In the genomic region with DNA sequence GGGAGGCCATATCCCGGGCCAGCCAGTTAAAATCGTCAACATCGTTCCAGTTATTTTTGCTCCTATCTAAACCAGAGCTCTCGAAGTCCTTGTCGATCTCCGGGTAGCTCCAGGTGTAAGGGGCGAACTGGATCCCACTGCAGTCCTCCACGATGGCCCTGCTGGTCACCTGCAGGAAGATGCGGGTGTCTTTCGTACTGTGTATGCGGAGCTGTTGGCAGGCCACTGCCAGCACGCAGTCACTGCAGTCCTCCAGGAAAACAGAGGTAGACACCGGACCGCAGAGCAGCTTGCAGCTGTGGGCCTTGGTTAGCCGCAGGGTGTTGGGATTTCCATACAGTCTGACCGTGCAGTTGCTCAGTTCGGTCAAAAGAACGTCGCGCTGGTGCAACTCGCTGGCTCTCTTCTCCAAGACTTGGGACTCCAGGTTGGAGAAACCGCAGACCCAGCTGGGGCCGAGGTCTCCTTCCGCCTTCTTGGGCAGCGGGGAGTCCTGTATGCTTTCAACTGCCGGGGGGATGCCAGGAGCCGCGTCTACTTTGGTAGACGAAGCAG, we compare ENCODE assay signal across 8 cellular contexts. TPM values are rescaled to one million over a fixed set of nuclear protein-coding genes. Genes with fewer than 3 reads are reported as not detected.
DNase-seq lines count a peak whose midpoint lies in the region; ATAC-seq and TF ChIP-seq lines count a peak whose summit lies in the region.

No MANE protein-coding gene starts in this region.

- peak overlapping the region; percentile 92 for H3K23ac ChIP-seq in IMR-90 (ENCODE audit: low read depth, low read length)

- peaks cover 19% of the 10 kb centered on the region for H3K36me3 Mint-ChIP-seq in activated CD4-positive, alpha-beta memory T cell treated with anti-CD3 and anti-CD28 coated beads, Interleukin-2, amount 10 ng/mL, durations not matched to agents 7 days and 5 days (ENCODE audit: low read depth)
- H3K36me3 Mint-ChIP-seq in neural progenitor cell = peaks cover 2% of the 10 kb centered on the region

- in situ Hi-C loops in IMR-90 (cut with MboI; ENCODE audit: low sequenced_read_pairs) = no loop called here

- H3K4me3 ChIP-seq in IMR-90 (ENCODE audit: insufficient read depth, low read depth, low read length) (peak overlapping the region; percentile 68), neural progenitor cell (peak overlapping the region; percentile 95)

- CTCF ChIA-PET in IMR-90 (lab: Yijun Ruan, JAX) = interaction anchor here (2.4 kb wide), 1 partner anchor 19 kb away, joined by 6 read pairs; no protein-coding TSS in a partner anchor
- CTCF ChIA-PET in activated CD4-positive, alpha-beta memory T cell treated with anti-CD3 and anti-CD28 coated beads, Interleukin-2, amount 10 ng/mL, durations not matched to agents 7 days and 5 days (lab: Charles Lee) = interaction anchor here (0.7 to 2.8 kb wide), 10 partner anchors 15 to 398 kb away, joined by 3 to 20 read pairs (median 4); a partner anchor contains a TSS

- H3K27ac ChIP-seq in IMR-90 (ENCODE audit: insufficient read depth, low read length) (peak overlapping the region; percentile 88), neural progenitor cell (peak overlapping the region; percentile 34)

- peaks cover 40% of the 10 kb centered on the region for H3K79me2 ChIP-seq in neural progenitor cell (ENCODE audit: low read depth)

- peaks cover 12% of the 10 kb centered on the region; the same call in 1 of the 2 replicates for H3K9me1 ChIP-seq in IMR-90 (ENCODE audit: insufficient read depth, low read length)

- peak overlapping the region; percentile 83 for H2AK5ac ChIP-seq in IMR-90 (ENCODE audit: low read depth, low read length)

- H3K9ac ChIP-seq in IMR-90 (ENCODE audit: low read depth, low read length) = peak overlapping the region; percentile 88
- peak overlapping the region; percentile 86 for H3K9ac ChIP-seq in neural progenitor cell

- H4K20me1 ChIP-seq in IMR-90 (ENCODE audit: insufficient read depth, low read length) (peaks cover 18% of the 10 kb centered on the region), neural progenitor cell (ENCODE audit: low read depth) (peaks cover 15% of the 10 kb centered on the region)

- no peak for TF ChIP-seq CTCF in IMR-90 (conservative IDR thresholded peaks at IDR 0.05; ENCODE audit: low read depth, low read length)
- no peak for TF ChIP-seq CTCF in neural progenitor cell (IDR thresholded peaks at IDR 0.05)

- H4K91ac ChIP-seq in IMR-90 (ENCODE audit: insufficient read depth, low read depth, low read length) = peak overlapping the region; percentile 44

- WGBS in IMR-90 (ENCODE audit: extremely low coverage in 2 of 2, insufficient read length in 1 of 2), 2 experiments = 0% methylated on average over 8 of the region's 29 CpGs; no CpG with 5 or more reads in 1 of the 2 experiments

- no peak overlapping the region for H2BK120ac ChIP-seq in IMR-90 (ENCODE audit: low read depth, low read length)

- POLR2A ChIA-PET in IMR-90 (lab: Charles Lee; ENCODE audit: unreplicated experiment) = interaction anchor here (0.6 to 0.7 kb wide), 2 partner anchors 21 to 547 kb away, joined by 4 to 13 read pairs; no protein-coding TSS in a partner anchor
- POLR2A ChIA-PET in activated CD4-positive, alpha-beta memory T cell treated with anti-CD3 and anti-CD28 coated beads, Interleukin-2, amount 10 ng/mL, durations not matched to agents 7 days and 5 days (lab: Charles Lee) = interaction anchor here (0.5 to 15.5 kb wide), 36 partner anchors 8 to 884 kb away, joined by 3 to 658 read pairs (median 7); a partner anchor contains a TSS

- intact Hi-C loops in IMR-90 (cut with micrococcal nuclease) = no loop called here

- H3K36me3 ChIP-seq in IMR-90 (ENCODE audit: control insufficient read depth, insufficient read depth, low read length) = no peaks in the 10 kb centered on the region; the same call in 1 of the 2 replicates
- H3K36me3 ChIP-seq in neural progenitor cell = no peaks in the 10 kb centered on the region

- no peak overlapping the region for H2BK15ac ChIP-seq in IMR-90 (ENCODE audit: low read depth, low read length)

- no peaks in the 10 kb centered on the region for H3K9me3 Mint-ChIP-seq in activated CD4-positive, alpha-beta memory T cell treated with anti-CD3 and anti-CD28 coated beads, Interleukin-2, amount 10 ng/mL, durations not matched to agents 7 days and 5 days
- H3K9me3 Mint-ChIP-seq in neural progenitor cell = no peaks in the 10 kb centered on the region

- peak overlapping the region; percentile 96 for H3K4me3 Mint-ChIP-seq in activated CD4-positive, alpha-beta memory T cell treated with anti-CD3 and anti-CD28 coated beads, Interleukin-2, amount 10 ng/mL, durations not matched to agents 7 days and 5 days
- H3K4me3 Mint-ChIP-seq in neural progenitor cell = peak overlapping the region; percentile 100

- peak overlapping the region; percentile 93 for H2AK9ac ChIP-seq in IMR-90 (replicated peaks; ENCODE audit: low read depth, low read length, poor library complexity)

- no peak overlapping the region for H2BK20ac ChIP-seq in IMR-90 (ENCODE audit: low read depth, low read length)

- peaks cover 7 to 48% of the 10 kb centered on the region in 2 experiments for H3K79me1 ChIP-seq in IMR-90 (ENCODE audit: low read depth in 1 of 2, low read length in 2 of 2)

- peak overlapping the region in 1 of 2 experiments; percentile 38; a peak in 1 of 4 replicates for H4K8ac ChIP-seq in IMR-90 (ENCODE audit: low read depth in 2 of 2, low read length in 2 of 2)

- dilution Hi-C loops in IMR-90 (cut with HindIII; ENCODE audit: low sequenced_read_pairs, unreplicated experiment) = no loop called here

- no peaks in the 10 kb centered on the region for H3K9me3 ChIP-seq in IMR-90 (ENCODE audit: control insufficient read depth, insufficient read depth, low read length)
- no peaks in the 10 kb centered on the region for H3K9me3 ChIP-seq in neural progenitor cell (ENCODE audit: low read depth)

- H3K4me2 ChIP-seq in IMR-90 (ENCODE audit: low read depth, low read length) (peak overlapping the region; percentile 100), neural progenitor cell (peak overlapping the region; percentile 95)

- BruUV-seq in IMR-90 (replicated peaks; lab: Mats Ljungman, UMichigan) = no TSS peak

- peak overlapping the region; percentile 46 for H4K5ac ChIP-seq in IMR-90 (ENCODE audit: low read depth, low read length)

- H3K18ac ChIP-seq in IMR-90 (ENCODE audit: low read depth, low read length) = no peak overlapping the region

- H3K27me3 Mint-ChIP-seq in activated CD4-positive, alpha-beta memory T cell treated with anti-CD3 and anti-CD28 coated beads, Interleukin-2, amount 10 ng/mL, durations not matched to agents 7 days and 5 days = no peaks in the 10 kb centered on the region
- peaks cover 10% of the 10 kb centered on the region for H3K27me3 Mint-ChIP-seq in neural progenitor cell (ENCODE audit: insufficient read depth, low read depth)

- H3K56ac ChIP-seq in IMR-90 (ENCODE audit: extremely low read depth, insufficient read depth, low read length) = peak overlapping the region; percentile 81; the same call in 1 of the 2 replicates

- TF ChIP-seq RAD21 in IMR-90 (IDR thresholded peaks at IDR 0.05; ENCODE audit: low read length) = 0 out of 2 replicates have a peak, but pooled peaks have one; percentile 1

- peaks cover 11% of the 10 kb centered on the region for H3K4me1 ChIP-seq in IMR-90 (ENCODE audit: control insufficient read depth, insufficient read depth, low read length)
- peaks cover 15% of the 10 kb centered on the region for H3K4me1 ChIP-seq in neural progenitor cell

- H2AFZ ChIP-seq in IMR-90 (replicated peaks; ENCODE audit: low read length, poor library complexity) (peak overlapping the region; percentile 64), neural progenitor cell (replicated peaks) (peak overlapping the region; percentile 67)

- TF ChIP-seq POLR2A in IMR-90 (IDR thresholded peaks at IDR 0.05; ENCODE audit: low read depth, low read length) = no peak

- H3K4me1 Mint-ChIP-seq in activated CD4-positive, alpha-beta memory T cell treated with anti-CD3 and anti-CD28 coated beads, Interleukin-2, amount 10 ng/mL, durations not matched to agents 7 days and 5 days = peaks cover 34% of the 10 kb centered on the region
- peaks cover 25% of the 10 kb centered on the region for H3K4me1 Mint-ChIP-seq in neural progenitor cell

- peak overlapping the region; percentile 57 for H2BK5ac ChIP-seq in IMR-90 (ENCODE audit: low read depth, low read length, poor library complexity, severe bottlenecking)

- H3K27me3 ChIP-seq in IMR-90 (ENCODE audit: control insufficient read depth, insufficient read depth, low read length) (no peaks in the 10 kb centered on the region), neural progenitor cell (no peaks in the 10 kb centered on the region)

- ATAC-seq in IMR-90 (ENCODE audit: low read depth) (no peak), GM21390 (IDR thresholded peaks at IDR 0.05; ENCODE audit: unreplicated experiment) (no peak), HG03097 (IDR thresholded peaks at IDR 0.05; ENCODE audit: low FRiP score, unreplicated experiment) (no peak), HG02852 (IDR thresholded peaks at IDR 0.05; ENCODE audit: unreplicated experiment) (no peak)

- DNase-seq in Daoy (ENCODE audit: low read depth) (peak; percentile 41), IMR-90 (peak; percentile 23), fibroblast of gingiva (ENCODE audit: low read depth) (peak; percentile 12), neural progenitor cell (ENCODE audit: low spot score) (peak; percentile 44)
- DNase-seq in activated CD4-positive, alpha-beta memory T cell treated with anti-CD3 and anti-CD28 coated beads, Interleukin-2, amount 10 ng/mL, durations not matched to agents 7 days and 5 days = peak; percentile 42

- peaks cover 44% of the 10 kb centered on the region for H3F3A ChIP-seq in neural progenitor cell (ENCODE audit: low read depth)

- peak overlapping the region; percentile 100 for H3K27ac Mint-ChIP-seq in activated CD4-positive, alpha-beta memory T cell treated with anti-CD3 and anti-CD28 coated beads, Interleukin-2, amount 10 ng/mL, durations not matched to agents 7 days and 5 days
- no peak overlapping the region for H3K27ac Mint-ChIP-seq in neural progenitor cell

- peak overlapping the region; percentile 78 for H3K14ac ChIP-seq in IMR-90 (replicated peaks; ENCODE audit: low read depth, low read length)

- H3K4ac ChIP-seq in IMR-90 (ENCODE audit: low read depth, low read length) = peak overlapping the region; percentile 52

RNA-seq across cellular contexts. Expression of a gene that starts 0.7 kb away (rescaled TPM):
- total RNA-seq in Daoy (2014; rRNA removed; shearing (Covaris generic)) = 68.0 and 78.1 TPM in 2 replicates
- 32.6 and 33.9 TPM in 2 replicates for total RNA-seq in IMR-90 (2012; rRNA removed)
- 20.2 and 23.0 TPM in 2 replicates for polyA plus RNA-seq in IMR-90 (2012; rRNA removed)
- polyA plus RNA-seq in IMR-90 (2012; cell fraction: cytosol; rRNA removed) = 15.0 and 20.0 TPM in 2 replicates
- 8.4 and 10.7 TPM in 2 replicates for polyA plus RNA-seq in IMR-90 (2012; cell fraction: nucleus; rRNA removed; ENCODE audit: low replicate concordance)
- 10 to 100 TPM; 33.7 to 34.9 TPM for total RNA-seq in activated CD4-positive, alpha-beta memory T cell treated with anti-CD3 and anti-CD28 coated beads, Interleukin-2, amount 10 ng/mL, durations not matched to agents 7 days and 5 days
- total RNA-seq in neural progenitor cell (ENCODE audit: low replicate concordance) = 40.1 and 40.4 TPM in 2 replicates

RNA-seq across cellular contexts. Expression of a gene that starts 22.8 kb away (rescaled TPM):
- total RNA-seq in Daoy (2014; rRNA removed; shearing (Covaris generic)) = not detected in 2 replicates
- total RNA-seq in IMR-90 (2012; rRNA removed) (0.83 and 1.1 TPM in 2 replicates), neural progenitor cell (ENCODE audit: low replicate concordance) (0.06 TPM in 1 of 2 replicates, not detected in the other)
- 0.90 and 1.0 TPM in 2 replicates for polyA plus RNA-seq in IMR-90 (2012; rRNA removed)
- 0.52 and 0.59 TPM in 2 replicates for polyA plus RNA-seq in IMR-90 (2012; cell fraction: cytosol; rRNA removed)
- polyA plus RNA-seq in IMR-90 (2012; cell fraction: nucleus; rRNA removed; ENCODE audit: low replicate concordance) = 1.2 and 1.9 TPM in 2 replicates
- not detected for total RNA-seq in activated CD4-positive, alpha-beta memory T cell treated with anti-CD3 and anti-CD28 coated beads, Interleukin-2, amount 10 ng/mL, durations not matched to agents 7 days and 5 days

RNA-seq across cellular contexts. Expression of a gene that starts 36.7 kb away (rescaled TPM):
- 2.4 and 3.0 TPM in 2 replicates for total RNA-seq in Daoy (2014; rRNA removed; shearing (Covaris generic))
- total RNA-seq in IMR-90 (2012; rRNA removed) (4.7 and 6.1 TPM in 2 replicates), neural progenitor cell (ENCODE audit: low replicate concordance) (8.6 TPM in 2 replicates)
- 3.9 and 4.0 TPM in 2 replicates for polyA plus RNA-seq in IMR-90 (2012; rRNA removed)
- polyA plus RNA-seq in IMR-90 (2012; cell fraction: cytosol; rRNA removed) = 1.3 and 1.7 TPM in 2 replicates
- 3.4 and 9.8 TPM in 2 replicates for polyA plus RNA-seq in IMR-90 (2012; cell fraction: nucleus; rRNA removed; ENCODE audit: low replicate concordance)
- 10 to 100 TPM; 27.9 to 28.1 TPM for total RNA-seq in activated CD4-positive, alpha-beta memory T cell treated with anti-CD3 and anti-CD28 coated beads, Interleukin-2, amount 10 ng/mL, durations not matched to agents 7 days and 5 days
